ENCODE assay signal across 12 cellular contexts in genomic region chr11:35622070-35622469, GRCh38. TPM values are rescaled to one million over a fixed set of nuclear protein-coding genes. Genes with fewer than 3 reads are reported as not detected.
A peak's percentile ranks its signal among the peaks of the same experiment; 100 is the strongest.
DNase-seq lines count a peak whose midpoint lies in the region; ATAC-seq and TF ChIP-seq lines count a peak whose summit lies in the region.
"Had no signal": no experiment of that assay in that cellular context is flagged by ENCODE, and none has a peak within 500 bp of the region (broad histone marks: within the 10 kb centered on the region; RNA-seq: fewer than 3 reads in every experiment).

No MANE protein-coding gene starts in this region.

- peaks cover 31% of the 10 kb centered on the region for H3K79me1 ChIP-seq in trophoblast cell (ENCODE audit: low read length)

- no peaks in the 10 kb centered on the region for H3K9me3 ChIP-seq in SK-N-SH
- H3K9me3 ChIP-seq in trophoblast cell (ENCODE audit: insufficient read depth, low read depth, low read length) = no peaks in the 10 kb centered on the region
- no peaks in the 10 kb centered on the region for H3K9me3 ChIP-seq in T-helper 17 cell (ENCODE audit: control insufficient read depth, low read length, poor library complexity, severe bottlenecking)
- H3K9me3 ChIP-seq: testis had no signal

- H2BK12ac ChIP-seq in trophoblast cell (ENCODE audit: low read length) = no peak overlapping the region

- H3K4me3 Mint-ChIP-seq in GM23338 (no peak overlapping the region; the same call in 2 of the 3 replicates), T-helper 17 cell (no peak overlapping the region)
- H3K4me3 Mint-ChIP-seq: activated naive CD8-positive, alpha-beta T cell had no signal

- H3K27me3 Mint-ChIP-seq in GM23338 (ENCODE audit: insufficient read depth, low read depth, poor library complexity) (peaks cover 20% of the 10 kb centered on the region), T-helper 17 cell (peaks cover 76% of the 10 kb centered on the region)

- no peaks in the 10 kb centered on the region for H3K79me2 ChIP-seq in GM23338 (replicated peaks; ENCODE audit: insufficient read depth)
- peaks cover 40% of the 10 kb centered on the region for H3K79me2 ChIP-seq in SK-N-SH (ENCODE audit: insufficient read depth)
- H3K79me2 ChIP-seq in trophoblast cell (ENCODE audit: control insufficient read depth, insufficient read depth, low read length, poor library complexity) = peaks cover 18% of the 10 kb centered on the region

- peaks cover 15% of the 10 kb centered on the region for H3K36me3 Mint-ChIP-seq in GM23338 (ENCODE audit: low read depth)
- peaks cover 2% of the 10 kb centered on the region for H3K36me3 Mint-ChIP-seq in T-helper 17 cell (ENCODE audit: low read depth)
- H3K36me3 Mint-ChIP-seq: activated naive CD8-positive, alpha-beta T cell; naive B cell had no signal

- H3K4me2 ChIP-seq in GM23338 (no peak overlapping the region), SK-N-SH (peak overlapping the region; percentile 90), trophoblast cell (ENCODE audit: low read length) (peak overlapping the region; percentile 18)

- no peak overlapping the region for H4K12ac ChIP-seq in trophoblast cell (ENCODE audit: low read depth, low read length)

- TF ChIP-seq CTCF in GM23338 (conservative IDR thresholded peaks at IDR 0.05; ENCODE audit: low read depth in 2 of 2) (no peak), SK-N-SH (IDR thresholded peaks at IDR 0.05) (no peak)

- POLR2A ChIA-PET in SK-N-SH (lab: Yijun Ruan, JAX) = no interaction called here

- H3K36me3 ChIP-seq in GM23338 (ENCODE audit: insufficient read depth) (no peaks in the 10 kb centered on the region), SK-N-SH (replicated peaks in 1 of 2; ENCODE audit: control insufficient read depth in 1 of 2, insufficient read depth in 2 of 2, low read length in 1 of 2) (peaks cover 2 to 8% of the 10 kb centered on the region in 2 experiments), trophoblast cell (ENCODE audit: control insufficient read depth in 1 of 2, insufficient read depth in 2 of 2, low read length in 2 of 2) (no peaks in the 10 kb centered on the region)

- WGBS in SK-N-SH (ENCODE audit: low lambda C conversion rate) = 30% methylated on average over 3 of the region's 3 CpGs
- no CpG with 5 or more reads among the region's 3 CpGs for WGBS in trophoblast cell (ENCODE audit: extremely low coverage, insufficient coverage, insufficient read length)

- H3K4me1 Mint-ChIP-seq in GM23338 (peaks cover 30% of the 10 kb centered on the region), T-helper 17 cell (peaks cover 6% of the 10 kb centered on the region)

- H3K27ac Mint-ChIP-seq in GM23338 (no peak overlapping the region), T-helper 17 cell (no peak overlapping the region)
- H3K27ac Mint-ChIP-seq: activated naive CD8-positive, alpha-beta T cell; naive B cell had no signal

- no peak overlapping the region for H2BK120ac ChIP-seq in trophoblast cell (ENCODE audit: insufficient read depth, low read length, poor library complexity)

- no peak overlapping the region for H3K23ac ChIP-seq in trophoblast cell (ENCODE audit: low read length)

- H2AFZ ChIP-seq in GM23338 = no peak overlapping the region
- no peak overlapping the region for H2AFZ ChIP-seq in SK-N-SH (ENCODE audit: low read depth)
- H2AFZ ChIP-seq in trophoblast cell (ENCODE audit: insufficient read depth, low read length, poor library complexity) = no peak overlapping the region

- H3F3A ChIP-seq in GM23338 (replicated peaks; ENCODE audit: low read depth) (0 out of 2 replicates have a peak, but pooled peaks cover 2% of the 10 kb centered on the region), SK-N-SH (replicated peaks; ENCODE audit: insufficient read depth) (peaks cover 56% of the 10 kb centered on the region)

- CTCF ChIA-PET in SK-N-SH (lab: Yijun Ruan, JAX) = interaction anchor here (0.8 to 1.0 kb wide), 2 partner anchors 27 to 644 kb away, joined by 3 to 4 read pairs; no protein-coding TSS in a partner anchor

- no peak overlapping the region for H4K91ac ChIP-seq in trophoblast cell (ENCODE audit: low read depth, low read length)

- peaks cover 14% of the 10 kb centered on the region for H3K4me1 ChIP-seq in GM23338 (ENCODE audit: insufficient read depth)
- H3K4me1 ChIP-seq in SK-N-SH (ENCODE audit: control insufficient read depth in 1 of 2, insufficient read depth in 2 of 2, low read depth in 1 of 2, low read length in 1 of 2) = peaks cover 28 to 56% of the 10 kb centered on the region in 2 experiments; a peak in 3 of 4 replicates
- H3K4me1 ChIP-seq in trophoblast cell (ENCODE audit: control insufficient read depth in 1 of 2, insufficient read depth in 2 of 2, low read length in 2 of 2) = peaks cover 8 to 12% of the 10 kb centered on the region in 2 experiments

- TF ChIP-seq RAD21 in SK-N-SH (IDR thresholded peaks at IDR 0.05; ENCODE audit: low read length) = no peak

- TF ChIP-seq EP300 in SK-N-SH (IDR thresholded peaks at IDR 0.05; ENCODE audit: borderline replicate concordance in 1 of 2, low read depth in 1 of 2, low read length in 1 of 2) = peak in 1 of 2 experiments; percentile 70; a peak in 2 of 4 replicates

- H3K9ac ChIP-seq in SK-N-SH = peak overlapping the region; percentile 81; the same call in 1 of the 2 replicates
- no peak overlapping the region for H3K9ac ChIP-seq in trophoblast cell (ENCODE audit: low read length)

- H3K4ac ChIP-seq in trophoblast cell (ENCODE audit: low read depth, low read length) = no peak overlapping the region

- H3K4me3 ChIP-seq in GM23338 = no peak overlapping the region
- 0 out of 4 replicates have a peak overlapping the region, but pooled peaks of 1 of the 2 experiments have one; percentile 71 for H3K4me3 ChIP-seq in SK-N-SH (ENCODE audit: low read depth in 2 of 2, low read length in 1 of 2)
- H3K4me3 ChIP-seq in trophoblast cell (ENCODE audit: low read depth, low read length) = no peak overlapping the region
- H3K4me3 ChIP-seq: testis had no signal

- H4K20me1 ChIP-seq in GM23338 (replicated peaks; ENCODE audit: insufficient read depth) = no peaks in the 10 kb centered on the region
- no peaks in the 10 kb centered on the region for H4K20me1 ChIP-seq in SK-N-SH (ENCODE audit: insufficient read depth)

- no peak overlapping the region for H3K18ac ChIP-seq in trophoblast cell (ENCODE audit: low read length)

- H3K9me2 ChIP-seq in GM23338 (ENCODE audit: insufficient read depth) (no peaks in the 10 kb centered on the region), SK-N-SH (no peaks in the 10 kb centered on the region)

- DNase-seq in GM23338 (ENCODE audit: low spot score) = peak; percentile 70
- no peak for DNase-seq in SK-N-SH
- peak; percentile 82 for DNase-seq in fibroblast of peridontal ligament (ENCODE audit: extremely low read depth)
- DNase-seq in trophoblast cell = peak; percentile 64 to 86
- no peak for DNase-seq in T-helper 17 cell
- DNase-seq in DMS79 treated with DMSO at 0.1 percent for 48 hours (lab: John Stamatoyannopoulos, UW) = no peak
- DNase-seq: activated CD4-positive, CD25-positive, alpha-beta regulatory T cell treated with anti-CD3 and anti-CD28 coated beads, Interleukin-2, amount 50 U/mL, for 72 hours; naive B cell; testis had no signal

- H2BK5ac ChIP-seq in trophoblast cell (ENCODE audit: low read depth, low read length, poor library complexity) = no peak overlapping the region

- H3K27me3 ChIP-seq in GM23338 (ENCODE audit: insufficient read depth) (peaks cover 31% of the 10 kb centered on the region), SK-N-SH (ENCODE audit: insufficient read depth) (no peaks in the 10 kb centered on the region), trophoblast cell (ENCODE audit: insufficient read depth, low read length) (no peaks in the 10 kb centered on the region)
- H3K27me3 ChIP-seq: testis had no signal

- peaks cover 7% of the 10 kb centered on the region for H3K9me3 Mint-ChIP-seq in GM23338

- ATAC-seq in GM23338 (no peak), GM21786 (IDR thresholded peaks at IDR 0.05; ENCODE audit: unreplicated experiment) (no peak), T-helper 17 cell (no peak), GM19324 (IDR thresholded peaks at IDR 0.05; ENCODE audit: low FRiP score, unreplicated experiment) (no peak)

- no peak overlapping the region for H2AK5ac ChIP-seq in trophoblast cell (ENCODE audit: low read length)

- no peak overlapping the region for H4K8ac ChIP-seq in trophoblast cell (ENCODE audit: low read depth, low read length)

- no peak overlapping the region for H3K27ac ChIP-seq in GM23338 (ENCODE audit: low read depth)
- H3K27ac ChIP-seq in SK-N-SH (ENCODE audit: low read depth in 2 of 2, low read length in 1 of 2) = peak overlapping the region; percentile 78 to 94; a peak in 3 of 4 replicates
- peak overlapping the region; percentile 82 for H3K27ac ChIP-seq in trophoblast cell (ENCODE audit: low read depth, low read length)
- H3K27ac ChIP-seq: testis had no signal

- no peak overlapping the region for H3K14ac ChIP-seq in trophoblast cell (ENCODE audit: low read length)

TF ChIP-seq in SK-N-SH, 30 proteins besides CTCF, POLR2A, EP300 and RAD21 (continues in another document):
- TF ChIP-seq JUND (IDR thresholded peaks at IDR 0.05) (no peak; the same call in 1 of the 2 replicates), TCF12 (IDR thresholded peaks at IDR 0.05) (peak; percentile 71), TAF1 (IDR thresholded peaks at IDR 0.05; ENCODE audit: borderline replicate concordance, low read depth, low read length) (no peak)

RNA-seq across cellular contexts. Expression of gene FJX1, which starts 3.8 kb away (rescaled TPM):
- 16.1 and 18.4 TPM in 2 replicates for total RNA-seq in GM23338 (2014; rRNA removed; shearing (Covaris generic))
- polyA plus RNA-seq in GM23338 (2016; fragmentation: Nextera tagmentation; extraction: Ambion mirVana) = 9.4 and 10.0 TPM in 2 replicates
- polyA plus RNA-seq in SK-N-SH (2012; rRNA removed) = 29.8 and 34.5 TPM in 2 replicates
- polyA plus RNA-seq in SK-N-SH (2012; cell fraction: cytosol; rRNA removed) = 20.3 and 27.2 TPM in 2 replicates
- polyA plus RNA-seq in SK-N-SH (2012; cell fraction: nucleus; rRNA removed) = 47.0 and 55.9 TPM in 2 replicates
- 19.3 and 21.1 TPM in 2 replicates for polyA plus RNA-seq in trophoblast cell (2013)
- total RNA-seq in T-helper 17 cell = not detected

RNA-seq across cellular contexts. Expression of gene TRIM44, which starts 40.5 kb away (rescaled TPM):
- total RNA-seq in GM23338 (2014; rRNA removed; shearing (Covaris generic)) = 10.3 and 11.0 TPM in 2 replicates
- polyA plus RNA-seq in GM23338 (2016; fragmentation: Nextera tagmentation; extraction: Ambion mirVana) (7.6 and 10.4 TPM in 2 replicates), SK-N-SH (2012; rRNA removed) (34.1 and 45.8 TPM in 2 replicates)
- polyA plus RNA-seq in SK-N-SH (2012; cell fraction: cytosol; rRNA removed) = 36.7 and 41.3 TPM in 2 replicates
- 47.3 and 58.5 TPM in 2 replicates for polyA plus RNA-seq in SK-N-SH (2012; cell fraction: nucleus; rRNA removed)
- polyA plus RNA-seq in trophoblast cell (2013) = 14.8 and 17.3 TPM in 2 replicates
- total RNA-seq in T-helper 17 cell = 10 to 100 TPM; 28.9 to 41.2 TPM

Comparison
In these comparisons a context has a peak if more than half of its experiments do, and no peak if none do; other contexts are left out.
1. DNase-seq: peak in GM23338 (single experiment), fibroblast of peridontal ligament (single experiment) and trophoblast cell (2 of 2); none in SK-N-SH (single experiment), T-helper 17 cell (0 of 3) and DMS79 treated with DMSO at 0.1 percent for 48 hours (single experiment).
2. RNA of gene FJX1, which starts 3.8 kb away (total RNA-seq): 16.1 to 18.4 TPM in GM23338; not detected in T-helper 17 cell; every median in the first group is over 10 times any median in the second.